Comparison of ENCODE assay signal across 1 cellular context in the genomic region with DNA sequence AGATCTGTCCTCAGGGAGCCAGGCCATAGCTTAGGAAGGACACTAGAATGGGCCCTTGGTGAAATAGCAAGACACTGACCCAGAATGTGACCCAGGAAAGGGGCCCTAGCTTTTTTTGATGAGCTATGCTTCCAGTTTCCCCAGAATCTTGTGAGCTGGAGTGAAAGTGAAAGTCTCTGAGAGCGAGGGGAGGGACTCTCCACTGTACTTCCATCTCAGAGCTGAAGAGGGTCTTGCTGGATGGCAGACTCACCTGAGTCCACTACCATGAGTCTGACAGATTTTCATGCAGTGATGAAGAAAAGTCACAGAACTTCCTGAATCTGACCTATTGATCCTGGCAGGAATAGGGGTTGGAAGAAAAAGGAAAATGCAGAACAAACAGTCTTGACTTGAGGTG.
TF ChIP-seq lines count a peak whose summit lies in the region.

No MANE protein-coding gene starts in this region.

TF ChIP-seq in GM23338, 12 proteins besides CTCF, POLR2A, EP300 and RAD21 (continued from another document):
- TF ChIP-seq, protein P1, sequence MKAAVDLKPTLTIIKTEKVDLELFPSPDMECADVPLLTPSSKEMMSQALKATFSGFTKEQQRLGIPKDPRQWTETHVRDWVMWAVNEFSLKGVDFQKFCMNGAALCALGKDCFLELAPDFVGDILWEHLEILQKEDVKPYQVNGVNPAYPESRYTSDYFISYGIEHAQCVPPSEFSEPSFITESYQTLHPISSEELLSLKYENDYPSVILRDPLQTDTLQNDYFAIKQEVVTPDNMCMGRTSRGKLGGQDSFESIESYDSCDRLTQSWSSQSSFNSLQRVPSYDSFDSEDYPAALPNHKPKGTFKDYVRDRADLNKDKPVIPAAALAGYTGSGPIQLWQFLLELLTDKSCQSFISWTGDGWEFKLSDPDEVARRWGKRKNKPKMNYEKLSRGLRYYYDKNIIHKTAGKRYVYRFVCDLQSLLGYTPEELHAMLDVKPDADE (IDR thresholded peaks at IDR 0.05): no peak
